In the genomic region with DNA sequence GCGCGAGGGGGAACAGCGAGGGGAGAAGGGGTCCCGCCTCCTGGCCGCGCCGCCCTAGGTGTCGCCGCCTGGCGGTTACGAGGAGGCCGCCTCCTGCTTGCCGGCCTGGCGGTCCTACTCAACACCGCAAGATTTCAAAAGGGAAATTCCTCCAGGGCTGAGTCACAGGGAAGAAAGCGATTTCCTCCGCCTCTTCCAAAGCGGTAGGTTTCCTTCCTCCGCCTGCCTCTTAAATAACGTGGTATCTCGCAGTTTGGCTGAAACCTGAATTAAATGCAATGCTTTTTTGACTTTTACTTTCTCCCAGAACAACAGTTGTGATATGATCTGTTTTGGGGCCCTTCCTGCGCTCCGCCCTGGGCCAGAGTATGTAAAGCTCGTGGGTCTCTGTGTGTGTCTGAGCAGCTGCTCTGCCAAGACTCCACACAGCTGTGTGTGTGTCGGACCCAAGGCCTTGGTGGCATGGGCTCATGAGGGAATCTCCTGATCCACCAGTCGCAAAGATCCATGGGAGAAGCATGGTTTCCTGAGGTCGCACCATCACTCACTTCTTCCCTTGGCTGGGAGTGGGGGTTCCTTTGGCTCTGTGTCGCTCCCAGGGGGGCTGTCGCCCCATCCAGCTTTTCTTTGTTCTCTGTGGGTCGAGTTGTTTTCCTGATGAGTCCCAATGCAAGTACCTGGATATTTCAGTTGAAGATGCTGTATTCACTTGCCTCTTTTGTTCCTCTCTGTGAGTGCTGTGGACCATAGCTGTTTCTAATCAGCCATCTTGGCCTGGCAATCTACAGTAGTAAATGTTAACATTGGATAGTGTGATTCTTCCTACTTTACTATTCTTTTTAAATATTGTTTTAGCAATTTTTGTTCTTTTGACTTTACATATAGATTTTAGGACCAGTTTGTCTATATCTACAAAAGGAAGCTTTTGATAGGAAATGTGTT, we compare ENCODE assay signal across 8 cellular contexts. TPM values are rescaled to one million over a fixed set of nuclear protein-coding genes. Genes with fewer than 3 reads are reported as not detected.
DNase-seq lines count a peak whose midpoint lies in the region; ATAC-seq, FAIRE-seq and TF ChIP-seq lines count a peak whose summit lies in the region.

No MANE protein-coding gene starts in this region.

- H2BK5ac ChIP-seq in H1 (ENCODE audit: low read depth, low read length), result peak overlapping the region; percentile 99

- H3K4me2 ChIP-seq in MM.1S (ENCODE audit: low read depth, low read length), result peak overlapping the region; percentile 71
- peak overlapping the region; percentile 64 to 68 for H3K4me2 ChIP-seq in H1 (ENCODE audit: insufficient read depth in 1 of 2, low read depth in 2 of 2, low read length in 2 of 2)

- peak; percentile 21 to 54; a peak in 3 of 4 replicates for TF ChIP-seq RAD21 in H1 (IDR thresholded peaks at IDR 0.05 in 1 of 2, conservative IDR thresholded peaks at IDR 0.05 in 1 of 2; ENCODE audit: low read depth in 2 of 2, low read length in 2 of 2)

- H3K4me3 ChIP-seq in MM.1S (ENCODE audit: low read length) (peak overlapping the region; percentile 33; the same call in 1 of the 2 replicates), H1 (ENCODE audit: extremely low read depth in 1 of 4, insufficient read depth in 2 of 4, low read depth in 3 of 4, low read length in 4 of 4) (peak overlapping the region; percentile 22 to 69 (median 38); a peak in 7 of 8 replicates)

- peak overlapping the region; percentile 79 for H4K91ac ChIP-seq in H1 (replicated peaks; ENCODE audit: insufficient read length, low read length)

- no peak overlapping the region for H3K27ac ChIP-seq in MM.1S (ENCODE audit: low read length)
- H3K27ac ChIP-seq in H1 (ENCODE audit: low read depth, low read length), result peak overlapping the region; percentile 85

- H2BK120ac ChIP-seq in H1 (replicated peaks; ENCODE audit: low read depth, low read length), result peak overlapping the region; percentile 8

- peak; percentile 71 for ATAC-seq in GM19035 (IDR thresholded peaks at IDR 0.05; ENCODE audit: unreplicated experiment)

- H3K14ac ChIP-seq in H1 (ENCODE audit: insufficient read length), result no peak overlapping the region

- H3K4me1 ChIP-seq in MM.1S (ENCODE audit: low read length), result peaks cover 6% of the 10 kb centered on the region
- H3K4me1 ChIP-seq in H1 (replicated peaks in 1 of 4; ENCODE audit: control insufficient read depth in 3 of 4, insufficient read depth in 4 of 4, low read length in 3 of 4), result peaks cover 2 to 5% (median 3%) of the 10 kb centered on the region in 4 experiments; a peak in 4 of 7 replicates

- no peaks in the 10 kb centered on the region; the same call in 1 of the 2 replicates for H3K79me1 ChIP-seq in H1 (ENCODE audit: low read depth, low read length)

- peak; percentile 60 for FAIRE-seq in H1 (lab: Jason Lieb, UNC)

- H3K79me2 ChIP-seq in MM.1S (ENCODE audit: low read length), result no peaks in the 10 kb centered on the region
- H3K79me2 ChIP-seq in H1 (ENCODE audit: control insufficient read depth in 1 of 2, insufficient read depth in 2 of 2, low read length in 2 of 2), result no peaks in the 10 kb centered on the region

- peak overlapping the region; percentile 38 for H4K5ac ChIP-seq in H1 (ENCODE audit: insufficient read length, low read depth, low read length)

- no peak overlapping the region for H2AFZ ChIP-seq in MM.1S (ENCODE audit: low read length)
- peak overlapping the region; percentile 91 for H2AFZ ChIP-seq in H1 (ENCODE audit: low read length)

- peaks cover 17% of the 10 kb centered on the region for H3F3A ChIP-seq in MM.1S (ENCODE audit: insufficient read depth, low read length)

- no peak overlapping the region for H3K9ac ChIP-seq in MM.1S (ENCODE audit: low read length)
- H3K9ac ChIP-seq in H1 (replicated peaks in 1 of 4; ENCODE audit: extremely low read depth in 1 of 4, low read depth in 3 of 4, low read length in 3 of 4), result peak overlapping the region in 3 of 4 experiments; percentile 56 to 60 (median 60); a peak in 6 of 7 replicates

- peak overlapping the region; percentile 1 for H3K18ac ChIP-seq in H1 (ENCODE audit: extremely low read depth, low read length)

- peak overlapping the region; percentile 94 for H4K8ac ChIP-seq in H1 (ENCODE audit: extremely low read depth, insufficient read depth, low read length)

- no peaks in the 10 kb centered on the region for H3K36me3 ChIP-seq in MM.1S (replicated peaks; ENCODE audit: insufficient read depth, low read length)
- no peaks in the 10 kb centered on the region for H3K36me3 ChIP-seq in H1 (ENCODE audit: control insufficient read depth in 2 of 4, insufficient read depth in 4 of 4, low read length in 3 of 4)

- H2BK20ac ChIP-seq in H1 (ENCODE audit: low read length), result peak overlapping the region; percentile 61; the same call in 1 of the 2 replicates

- H3K23ac ChIP-seq in H1 (ENCODE audit: insufficient read length), result no peak overlapping the region

- peak overlapping the region; percentile 84 for H3K56ac ChIP-seq in H1 (replicated peaks; ENCODE audit: insufficient read length, low read depth, low read length)

- H4K20me1 ChIP-seq in MM.1S (ENCODE audit: insufficient read depth, low read length), result no peaks in the 10 kb centered on the region; the same call in 1 of the 2 replicates
- no peaks in the 10 kb centered on the region for H4K20me1 ChIP-seq in H1 (replicated peaks in 1 of 2; ENCODE audit: control insufficient read depth in 1 of 2, insufficient read depth in 2 of 2, low read length in 2 of 2)

- H3K23me2 ChIP-seq in H1 (ENCODE audit: low read depth, low read length), result peaks cover 7% of the 10 kb centered on the region; the same call in 1 of the 2 replicates

- POLR2A ChIA-PET in H1 (lab: Charles Lee; ENCODE audit: partially characterized antibody), result interaction anchor here (0.6 to 1.6 kb wide), 8 partner anchors 9 to 714 kb away, joined by 3 to 5 read pairs (median 4); no protein-coding TSS in a partner anchor

- DNase-seq in MM.1S (peak; percentile 69), H1 (ENCODE audit: low read depth in 1 of 2, low spot score in 2 of 2) (peak; percentile 62 to 80), medulla oblongata (ENCODE audit: extremely low spot score) (peak; percentile 76), NCI-H2081 treated with DMSO at 0.1 percent for 48 hours (lab: John Stamatoyannopoulos, UW) (no peak), NCI-H2171 (lab: John Stamatoyannopoulos, UW) (no peak)
- DNase-seq in activated CD8-positive, alpha-beta memory T cell treated with anti-CD3 and anti-CD28 coated beads for 24 hours, result peak; percentile 80
- DNase-seq in stimulated activated CD8-positive, alpha-beta memory T cell treated with anti-CD3 and anti-CD28 coated beads, Interleukin-12 subunit alpha, Interleukin-12 subunit beta, amount 100 ng/mL, for 1 hour (ENCODE audit: low read depth), result peak; percentile 41

- peak; percentile 75 to 83 for TF ChIP-seq POLR2A in H1 (IDR thresholded peaks at IDR 0.05; ENCODE audit: control extremely low read depth in 1 of 2, low read depth in 2 of 2, low read length in 2 of 2)

- peak overlapping the region; percentile 27; the same call in 1 of the 2 replicates for H2BK12ac ChIP-seq in H1 (ENCODE audit: low read depth, low read length)

- CTCF ChIA-PET in H1 (lab: Charles Lee; ENCODE audit: partially characterized antibody), result interaction anchor here (0.9 to 3.9 kb wide), 13 partner anchors 10 to 573 kb away, joined by 3 to 33 read pairs (median 4); a partner anchor contains a TSS

- no peak overlapping the region for H2AK5ac ChIP-seq in H1 (ENCODE audit: low read depth, low read length)

- H3K27me3 ChIP-seq in MM.1S (replicated peaks; ENCODE audit: insufficient read depth, low read length) (peaks cover 69% of the 10 kb centered on the region), H1 (replicated peaks in 1 of 4; ENCODE audit: control insufficient read depth in 3 of 4, extremely low read depth in 1 of 4, insufficient read depth in 3 of 4, low read length in 3 of 4) (no peaks in the 10 kb centered on the region)

- no peak overlapping the region for H3K4ac ChIP-seq in H1 (replicated peaks; ENCODE audit: insufficient read length, low read depth, low read length)

- H3K9me2 ChIP-seq in MM.1S (replicated peaks; ENCODE audit: insufficient read depth, low read length), result no peaks in the 10 kb centered on the region

- H3K9me3 ChIP-seq in MM.1S (replicated peaks; ENCODE audit: insufficient read depth, low read length) (no peaks in the 10 kb centered on the region), H1 (ENCODE audit: insufficient read depth in 2 of 2, low read depth in 1 of 2, low read length in 1 of 2) (no peaks in the 10 kb centered on the region)

- peak overlapping the region; percentile 98; the same call in 1 of the 2 replicates for H2BK15ac ChIP-seq in H1 (ENCODE audit: low read length)

- WGBS in H1 (ENCODE audit: extremely low coverage in 1 of 2, insufficient coverage in 1 of 2, insufficient read length in 1 of 2, insufficient replicate concordance in 2 of 2, low coverage in 1 of 2, low lambda C conversion rate in 2 of 2, missing lambda C conversion rate in 1 of 2), 2 experiments, result 15% methylated on average over 26 of the region's 30 CpGs; no CpG with 5 or more reads in 1 of the 2 experiments

- peak; percentile 49 for TF ChIP-seq CTCF in MM.1S (IDR thresholded peaks at IDR 0.05; ENCODE audit: low read length)
- TF ChIP-seq CTCF in H1 (IDR thresholded peaks at IDR 0.05; ENCODE audit: control extremely low read depth in 1 of 3, insufficient read depth in 1 of 3, low read depth in 1 of 3, low read length in 3 of 3), result peak; percentile 63 to 82 (median 75)

- TF ChIP-seq EP300 in H1 (IDR thresholded peaks at IDR 0.05; ENCODE audit: borderline replicate concordance in 1 of 2, low read depth in 2 of 2, low read length in 2 of 2), result no peak

TF ChIP-seq in H1, 55 proteins besides CTCF, POLR2A, EP300 and RAD21 (continues in another document):
- TF ChIP-seq TCF12 (IDR thresholded peaks at IDR 0.05; ENCODE audit: low read depth, low read length), result no peak
- peak; percentile 42 for TF ChIP-seq KDM4A (IDR thresholded peaks at IDR 0.05; ENCODE audit: low read depth, low read length, severe bottlenecking)
- no peak for TF ChIP-seq RFX5 (IDR thresholded peaks at IDR 0.05; ENCODE audit: borderline replicate concordance, low read depth, low read length)
- 0 out of 2 replicates have a peak, but pooled peaks have one; percentile 27 for TF ChIP-seq FOSL1 (IDR thresholded peaks at IDR 0.05; ENCODE audit: insufficient read depth, low read depth, low read length)
- TF ChIP-seq HDAC2 (IDR thresholded peaks at IDR 0.05; ENCODE audit: borderline replicate concordance in 1 of 2, low read depth in 2 of 2, low read length in 2 of 2), result no peak
- TF ChIP-seq KDM1A (IDR thresholded peaks at IDR 0.05; ENCODE audit: borderline replicate concordance, low read length), result no peak
- TF ChIP-seq TAF1 (IDR thresholded peaks at IDR 0.05; ENCODE audit: low read depth, low read length), result no peak; the same call in none of the 2 replicates

RNA-seq across cellular contexts. Expression of a gene that starts 31.6 kb away (rescaled TPM):
- total RNA-seq in H1 (2021; fragmentation: NEBNext Ultra II Directional; extraction: Animal tissue kit (Norgen Biotek cat#: 25700)), result 2.8 and 3.3 TPM in 2 replicates
- 1.9 TPM in 2 replicates for polyA plus RNA-seq in H1 (2011; rRNA removed)
- polyA plus RNA-seq in H1 (2011; cell fraction: cytosol; rRNA removed), result 2.6 TPM
- polyA plus RNA-seq in H1 (2011; cell fraction: nucleus; rRNA removed), result 2.8 TPM
- 1.9 to 2.4 TPM (median 2.1 TPM) in 4 replicates for polyA plus RNA-seq in H1 (2012, experiment 1 of 2)
- polyA plus RNA-seq in H1 (2012, experiment 2 of 2), result 2.3 TPM
- polyA plus RNA-seq in H1 (2013, experiment 1 of 2), result 2.2 TPM
- 1.7 TPM for polyA plus RNA-seq in H1 (2013, experiment 2 of 2)
- 1.1 and 1.7 TPM in 2 replicates for polyA minus RNA-seq in H1 (2011; rRNA and poly(A)+ RNA removed)
- 2.1 TPM for polyA minus RNA-seq in H1 (2011; cell fraction: cytosol; rRNA and poly(A)+ RNA removed)
- polyA minus RNA-seq in H1 (2011; cell fraction: nucleus; rRNA and poly(A)+ RNA removed), result 5.0 TPM

Comparison
In these comparisons a context has a peak if more than half of its experiments do, and no peak if none do; other contexts are left out.
1. DNase-seq: peak in MM.1S (single experiment), activated CD8-positive, alpha-beta memory T cell treated with anti-CD3 and anti-CD28 coated beads for 24 hours (single experiment), H1 (2 of 2), medulla oblongata (single experiment) and stimulated activated CD8-positive, alpha-beta memory T cell treated with anti-CD3 and anti-CD28 coated beads, Interleukin-12 subunit alpha, Interleukin-12 subunit beta, amount 100 ng/mL, for 1 hour (single experiment); none in NCI-H2081 treated with DMSO at 0.1 percent for 48 hours (single experiment) and NCI-H2171 (single experiment).